Comparison of ENCODE assay signal across 14 cellular contexts in genomic region chr5:55900068-55900467, GRCh38. TPM values are rescaled to one million over a fixed set of nuclear protein-coding genes. Genes with fewer than 3 reads are reported as not detected.
"Had no signal": no experiment of that assay in that cellular context is flagged by ENCODE, and none has a peak within 500 bp of the region (broad histone marks: within the 10 kb centered on the region; RNA-seq: fewer than 3 reads in every experiment).

No MANE protein-coding gene starts in this region.

- H3K79me2 ChIP-seq: hepatocyte had no signal

- H3K27ac ChIP-seq: epithelial cell of prostate, hepatocyte, prostate gland, right lobe of liver, stomach, thoracic aorta had no signal

- DNase-seq: activated CD4-positive, alpha-beta T cell treated with anti-CD3 and anti-CD28 coated beads for 1 hour; activated CD8-positive, alpha-beta T cell treated with anti-CD3 and anti-CD28 coated beads, Interleukin-2, amount 10 ng/mL, durations not matched to agents 7 days and 5 days; activated naive CD4-positive, alpha-beta T cell treated with Interleukin-2 at 50 U/mL for 16 hours; cortex of kidney; effector CD8-positive, alpha-beta T cell; left ventricle myocardium superior; mesendoderm; occipital lobe; right lobe of liver; stomach had no signal

- ATAC-seq: activated CD8-positive, alpha-beta T cell treated with anti-CD3 and anti-CD28 coated beads, Interleukin-2, amount 10 ng/mL, durations not matched to agents 7 days and 5 days; left ventricle myocardium superior had no signal

- H3K27me3 ChIP-seq: hepatocyte, right lobe of liver, stomach had no signal

- H3K4me2 ChIP-seq: hepatocyte had no signal

- H3K9me3 ChIP-seq: prostate gland, right lobe of liver, stomach, thoracic aorta had no signal

- H3K36me3 ChIP-seq: prostate gland, right lobe of liver, stomach, thoracic aorta had no signal

- H2AFZ ChIP-seq: hepatocyte had no signal

- H3K4me1 ChIP-seq: prostate gland, right lobe of liver, stomach had no signal

- H3K4me3 ChIP-seq: hepatocyte, prostate gland, right lobe of liver, stomach, thoracic aorta had no signal

RNA-seq across cellular contexts. Expression of gene IL31RA, which starts 48.9 kb away (rescaled TPM):
- total RNA-seq: activated CD8-positive, alpha-beta T cell treated with anti-CD3 and anti-CD28 coated beads, Interleukin-2, amount 10 ng/mL, durations not matched to agents 7 days and 5 days; left ventricle myocardium superior; right lobe of liver had no signal
